In genomic region chr1:214427871-214428277, GRCh38 we compare ENCODE assay signal across 1 cellular context.
TF ChIP-seq lines count a peak whose summit lies in the region.

No MANE protein-coding gene starts in this region.

TF ChIP-seq in HCT116, 20 proteins besides CTCF, POLR2A, EP300 and RAD21 (continued from another document):
- no peak for TF ChIP-seq REST (IDR thresholded peaks at IDR 0.05; ENCODE audit: low read depth)
- no peak for TF ChIP-seq FOSL1 (IDR thresholded peaks at IDR 0.05; ENCODE audit: low read depth)
- TF ChIP-seq EGR1 (IDR thresholded peaks at IDR 0.05; ENCODE audit: low read depth): no peak
- TF ChIP-seq ZFX (IDR thresholded peaks at IDR 0.05): no peak
- TF ChIP-seq YY1 (IDR thresholded peaks at IDR 0.05; ENCODE audit: extremely low read depth, insufficient replicate concordance, low read depth, low read length): peak; percentile 27
- TF ChIP-seq TCF7L2 (IDR thresholded peaks at IDR 0.05; ENCODE audit: borderline replicate concordance, extremely low read depth, insufficient read depth, insufficient read length): no peak
- no peak for TF ChIP-seq EZH2 (IDR thresholded peaks at IDR 0.05)
- no peak for TF ChIP-seq SIN3A (IDR thresholded peaks at IDR 0.05; ENCODE audit: low read depth)
- no peak for TF ChIP-seq POLR2AphosphoS5 (IDR thresholded peaks at IDR 0.05; ENCODE audit: low read depth, low read length)
- TF ChIP-seq, protein P1, sequence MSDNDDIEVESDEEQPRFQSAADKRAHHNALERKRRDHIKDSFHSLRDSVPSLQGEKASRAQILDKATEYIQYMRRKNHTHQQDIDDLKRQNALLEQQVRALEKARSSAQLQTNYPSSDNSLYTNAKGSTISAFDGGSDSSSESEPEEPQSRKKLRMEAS (IDR thresholded peaks at IDR 0.05): peak; percentile 27; the same call in 1 of the 2 replicates
- TF ChIP-seq SP1 (IDR thresholded peaks at IDR 0.05; ENCODE audit: low read depth): peak; percentile 37; the same call in 1 of the 2 replicates
- TF ChIP-seq CBX3 (IDR thresholded peaks at IDR 0.05; ENCODE audit: low read depth): peak; percentile 72
- no peak for TF ChIP-seq ZNF274 (IDR thresholded peaks at IDR 0.05; ENCODE audit: low read depth, low read length)
- TF ChIP-seq ELF1 (IDR thresholded peaks at IDR 0.05; ENCODE audit: borderline replicate concordance, low read depth): no peak; the same call in 1 of the 2 replicates
- TF ChIP-seq ATF3 (IDR thresholded peaks at IDR 0.05): no peak
- TF ChIP-seq EZH2phosphoT487 (IDR thresholded peaks at IDR 0.05; ENCODE audit: borderline replicate concordance): no peak
